Comparison of ENCODE assay signal across 9 cellular contexts in genomic region chr11:5689551-5689983, GRCh38. TPM values are rescaled to one million over a fixed set of nuclear protein-coding genes. Genes with fewer than 3 reads are reported as not detected.
A peak's percentile ranks its signal among the peaks of the same experiment; 100 is the strongest.
DNase-seq lines count a peak whose midpoint lies in the region; ATAC-seq and TF ChIP-seq lines count a peak whose summit lies in the region.
"Had no signal": no experiment of that assay in that cellular context is flagged by ENCODE, and none has a peak within 500 bp of the region (broad histone marks: within the 10 kb centered on the region; RNA-seq: fewer than 3 reads in every experiment).

TSS of gene TRIM22 (plus strand) at chr11:5689790. CDS start at chr11:5696233, 6,443 bp downstream.

- peak within 1 kb of the TSS; percentile 11 for H3K18ac ChIP-seq in mesendoderm (ENCODE audit: low read length)

- no peak within 1 kb of the TSS for H4K8ac ChIP-seq in mesendoderm (ENCODE audit: low read depth, low read length)

- no peak within 1 kb of the TSS for H3K4me2 ChIP-seq in mesendoderm (ENCODE audit: low read length)

- H3K36me3 Mint-ChIP-seq in Caco-2 (ENCODE audit: insufficient read depth, unreplicated experiment) (peaks cover 8% of the 10 kb centered on the region), IgD-negative memory B cell (peaks cover 4% of the 10 kb centered on the region)
- peaks cover 39% of the 10 kb centered on the region for H3K36me3 Mint-ChIP-seq in effector memory CD8-positive, alpha-beta T cell (ENCODE audit: insufficient read depth)
- H3K36me3 Mint-ChIP-seq in stimulated activated memory B cell treated with anti-CD40 and anti-IgM and Interleukin-4, amounts not matched to agents 10 μg/mL and 1 μg/mL and 100 μg/mL, for 72 hours: no peaks in the 10 kb centered on the region

- POLR2A ChIA-PET in Caco-2 (lab: Charles Lee): no interaction called here

- H3K27me3 Mint-ChIP-seq in Caco-2 (ENCODE audit: insufficient read depth, unreplicated experiment) (no peaks in the 10 kb centered on the region), IgD-negative memory B cell (no peaks in the 10 kb centered on the region)
- no peaks in the 10 kb centered on the region for H3K27me3 Mint-ChIP-seq in effector memory CD8-positive, alpha-beta T cell
- H3K27me3 Mint-ChIP-seq in stimulated activated memory B cell treated with anti-CD40 and anti-IgM and Interleukin-4, amounts not matched to agents 10 μg/mL and 1 μg/mL and 100 μg/mL, for 72 hours: no peaks in the 10 kb centered on the region

- peak within 1 kb of the TSS; percentile 13 for H2BK120ac ChIP-seq in mesendoderm (ENCODE audit: low read depth, low read length)

- no peaks in the 10 kb centered on the region for H3K9me3 Mint-ChIP-seq in Caco-2 (ENCODE audit: unreplicated experiment)
- H3K9me3 Mint-ChIP-seq in IgD-negative memory B cell: no peaks in the 10 kb centered on the region
- no peaks in the 10 kb centered on the region for H3K9me3 Mint-ChIP-seq in effector memory CD8-positive, alpha-beta T cell
- H3K9me3 Mint-ChIP-seq in stimulated activated memory B cell treated with anti-CD40 and anti-IgM and Interleukin-4, amounts not matched to agents 10 μg/mL and 1 μg/mL and 100 μg/mL, for 72 hours: no peaks in the 10 kb centered on the region

- H3K9me3 ChIP-seq in Caco-2: no peaks in the 10 kb centered on the region

- H2BK15ac ChIP-seq in mesendoderm (replicated peaks; ENCODE audit: low read depth): no peak within 1 kb of the TSS

- H2BK5ac ChIP-seq in mesendoderm (ENCODE audit: low read length): peak within 1 kb of the TSS; percentile 25

- no peak within 1 kb of the TSS for H3K9ac ChIP-seq in mesendoderm (ENCODE audit: low read length)

- no peak within 1 kb of the TSS for H2AK5ac ChIP-seq in mesendoderm (ENCODE audit: low read length)

- DNase-seq in Caco-2 (no peak), mesendoderm (peak; percentile 17), HUDEP-2 (lab: John Stamatoyannopoulos, UW; ENCODE audit: unreplicated experiment in 76 of 76) (no peak)
- DNase-seq in activated CD4-positive, alpha-beta T cell treated with anti-CD3 and anti-CD28 coated beads, Interleukin-2, amount 50 U/mL, for 4 hours: peak; percentile 43 to 45
- peak; percentile 27 to 44 (median 35) for DNase-seq in effector memory CD8-positive, alpha-beta T cell

- H3K4me3 ChIP-seq in Caco-2 (ENCODE audit: low read depth, low read length) (no peak within 1 kb of the TSS), mesendoderm (ENCODE audit: low read length) (no peak within 1 kb of the TSS)

- no peaks in the 10 kb centered on the region for H3K27me3 ChIP-seq in Caco-2 (replicated peaks; ENCODE audit: control insufficient read depth, insufficient read depth, low read length)
- no peaks in the 10 kb centered on the region for H3K27me3 ChIP-seq in mesendoderm (ENCODE audit: insufficient read depth, low read length, poor library complexity)

- H3K56ac ChIP-seq in mesendoderm (ENCODE audit: low read length): peak within 1 kb of the TSS; percentile 54

- peak; percentile 76 for ATAC-seq in GM21526 (IDR thresholded peaks at IDR 0.05; ENCODE audit: low FRiP score, unreplicated experiment)
- peak; percentile 63 for ATAC-seq in effector memory CD8-positive, alpha-beta T cell (replicated peaks)
- peak; percentile 88 for ATAC-seq in stimulated activated memory B cell treated with anti-CD40 and anti-IgM and Interleukin-4, amounts not matched to agents 10 μg/mL and 1 μg/mL and 100 μg/mL, for 72 hours

- no peak within 1 kb of the TSS for H3K27ac ChIP-seq in mesendoderm (ENCODE audit: low read depth, low read length)
- H3K27ac ChIP-seq: VCaP had no signal

- H3K4me1 ChIP-seq in Caco-2: peaks cover 24% of the 10 kb centered on the region
- peaks cover 2% of the 10 kb centered on the region for H3K4me1 ChIP-seq in mesendoderm (ENCODE audit: control insufficient read depth, low read depth, low read length)

- WGBS in mesendoderm (ENCODE audit: extremely low coverage, insufficient coverage, low lambda C conversion rate): no CpG with 5 or more reads among the region's 2 CpGs

- H3K79me2 ChIP-seq in mesendoderm (ENCODE audit: control insufficient read depth, insufficient read depth, low read length): no peaks in the 10 kb centered on the region

- intact Hi-C loops in Caco-2 (cut with micrococcal nuclease; ENCODE audit: unreplicated experiment): no loop called here

- H3K27ac Mint-ChIP-seq in Caco-2 (ENCODE audit: unreplicated experiment) (peak within 1 kb of the TSS; percentile 15), IgD-negative memory B cell (peak within 1 kb of the TSS; percentile 87 to 98 (median 98))
- peak within 1 kb of the TSS; percentile 93 to 97 for H3K27ac Mint-ChIP-seq in effector memory CD8-positive, alpha-beta T cell
- peak within 1 kb of the TSS; percentile 92 for H3K27ac Mint-ChIP-seq in stimulated activated memory B cell treated with anti-CD40 and anti-IgM and Interleukin-4, amounts not matched to agents 10 μg/mL and 1 μg/mL and 100 μg/mL, for 72 hours

- CTCF ChIA-PET in Caco-2 (lab: Charles Lee): no interaction called here

- BruUV-seq in Caco-2 (replicated peaks; lab: Mats Ljungman, UMichigan): no TSS peak

- H4K5ac ChIP-seq in mesendoderm (ENCODE audit: low read length): no peak within 1 kb of the TSS

- no peaks in the 10 kb centered on the region for H3K36me3 ChIP-seq in Caco-2 (ENCODE audit: control insufficient read depth, insufficient read depth, low read length)
- no peaks in the 10 kb centered on the region for H3K36me3 ChIP-seq in mesendoderm (ENCODE audit: control insufficient read depth, insufficient read depth, low read length)

- peaks cover 23% of the 10 kb centered on the region for H3K4me1 Mint-ChIP-seq in Caco-2 (ENCODE audit: low read depth, unreplicated experiment)
- peaks cover 38 to 43% (median 42%) of the 10 kb centered on the region in 3 donors for H3K4me1 Mint-ChIP-seq in IgD-negative memory B cell
- H3K4me1 Mint-ChIP-seq in effector memory CD8-positive, alpha-beta T cell (ENCODE audit: low read depth in 2 of 2): peaks cover 34 to 52% of the 10 kb centered on the region in 2 donors
- H3K4me1 Mint-ChIP-seq in stimulated activated memory B cell treated with anti-CD40 and anti-IgM and Interleukin-4, amounts not matched to agents 10 μg/mL and 1 μg/mL and 100 μg/mL, for 72 hours: peaks cover 59% of the 10 kb centered on the region

- H3K79me1 ChIP-seq in mesendoderm (ENCODE audit: low read length): no peaks in the 10 kb centered on the region

- TF ChIP-seq CTCF in Caco-2 (IDR thresholded peaks at IDR 0.05; ENCODE audit: insufficient read depth in 1 of 2, low read depth in 1 of 2, low read length in 1 of 2, severe bottlenecking in 1 of 2, unreplicated experiment in 1 of 2): no peak

- peak within 1 kb of the TSS; percentile 21 for H3K4ac ChIP-seq in mesendoderm (ENCODE audit: low read depth, low read length)

- H3K23ac ChIP-seq in mesendoderm (ENCODE audit: low read length): no peak within 1 kb of the TSS

- H3K4me3 Mint-ChIP-seq in Caco-2 (ENCODE audit: unreplicated experiment): no peak within 1 kb of the TSS
- peak within 1 kb of the TSS; percentile 90 to 100 (median 98) for H3K4me3 Mint-ChIP-seq in IgD-negative memory B cell
- H3K4me3 Mint-ChIP-seq in effector memory CD8-positive, alpha-beta T cell: peak within 1 kb of the TSS; percentile 92 to 95
- H3K4me3 Mint-ChIP-seq in stimulated activated memory B cell treated with anti-CD40 and anti-IgM and Interleukin-4, amounts not matched to agents 10 μg/mL and 1 μg/mL and 100 μg/mL, for 72 hours: peak within 1 kb of the TSS; percentile 90

RNA-seq across cellular contexts. Expression of gene TRIM22, which starts in this region (rescaled TPM):
- 0.58 TPM in 1 of 2 replicates, not detected in the other for total RNA-seq in Caco-2 (2022)
- 210 TPM for polyA plus RNA-seq in IgD-negative memory B cell
- polyA plus RNA-seq in mesendoderm (2013, experiment 1 of 2): 2.8 TPM
- polyA plus RNA-seq in mesendoderm (2013, experiment 2 of 2): 3.0 TPM

Comparison
In these comparisons a context has a peak if more than half of its experiments do, and no peak if none do; other contexts are left out.
1. DNase-seq: peak in activated CD4-positive, alpha-beta T cell treated with anti-CD3 and anti-CD28 coated beads, Interleukin-2, amount 50 U/mL, for 4 hours (2 of 2), effector memory CD8-positive, alpha-beta T cell (3 of 3) and mesendoderm (single experiment); none in Caco-2 (0 of 2) and HUDEP-2 (0 of 76).
2. H3K27ac Mint-ChIP-seq: peak in every context shown above with its lines; median percentile 98 in IgD-negative memory B cell; 95 in effector memory CD8-positive, alpha-beta T cell; 92 in stimulated activated memory B cell treated with anti-CD40 and anti-IgM and Interleukin-4, amounts not matched to agents 10 μg/mL and 1 μg/mL and 100 μg/mL, for 72 hours; 15 in Caco-2.
3. Peak in every context shown above with its lines, with median percentiles within 50 percentile points of each other: ATAC-seq.